12 cellular contexts compared by ENCODE assay signal in the genomic region with DNA sequence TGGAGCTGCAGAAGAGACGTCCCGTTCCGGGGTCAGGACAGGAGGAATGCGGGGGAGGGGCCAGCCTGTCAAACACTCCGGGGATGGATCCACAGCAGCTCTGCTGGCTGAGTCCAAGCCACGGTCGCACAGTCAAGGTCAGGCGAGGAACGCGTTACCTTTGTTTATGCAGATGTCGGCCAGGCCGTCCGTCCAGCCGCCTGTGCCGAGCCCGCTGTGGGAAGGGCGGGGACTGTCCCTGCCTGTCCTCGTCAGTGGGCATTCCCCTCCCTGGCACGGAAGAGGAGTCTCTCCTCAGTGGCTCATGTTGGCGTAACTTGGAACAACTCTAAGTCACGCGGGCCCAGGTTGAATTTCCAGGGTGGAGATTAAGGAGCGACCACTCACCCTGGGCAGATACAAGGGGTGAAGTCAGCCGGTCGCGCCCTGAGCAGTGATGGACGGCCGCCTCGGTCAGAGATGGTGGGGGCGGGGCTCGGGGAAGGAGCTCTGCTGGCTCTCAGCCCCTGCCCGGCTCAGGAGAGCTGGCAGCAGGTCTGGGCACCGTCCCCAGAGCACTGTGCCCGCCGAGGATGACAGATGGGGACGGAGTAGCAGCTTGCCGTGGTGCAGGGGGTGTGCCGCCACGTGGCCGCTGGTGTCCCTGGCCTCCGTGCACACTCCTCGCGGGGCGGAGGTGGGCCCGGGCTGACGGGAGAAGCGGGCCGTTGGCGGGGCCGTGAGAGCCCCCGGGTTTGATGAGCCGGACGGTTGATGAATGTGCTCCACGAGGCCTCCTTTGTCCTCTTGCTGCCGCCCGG. TPM values are rescaled to one million over a fixed set of nuclear protein-coding genes. Genes with fewer than 3 reads are reported as not detected.
A peak's percentile ranks its signal among the peaks of the same experiment; 100 is the strongest.
DNase-seq lines count a peak whose midpoint lies in the region; ATAC-seq and TF ChIP-seq lines count a peak whose summit lies in the region.
"Had no signal": no experiment of that assay in that cellular context is flagged by ENCODE, and none has a peak within 500 bp of the region (broad histone marks: within the 10 kb centered on the region; RNA-seq: fewer than 3 reads in every experiment).

No MANE protein-coding gene starts in this region.

- H3K79me2 ChIP-seq in osteoblast (ENCODE audit: insufficient read depth, low read length) (no peaks in the 10 kb centered on the region), Karpas-422 (ENCODE audit: low read length) (no peaks in the 10 kb centered on the region)

- H3K9me3 ChIP-seq in osteoblast (ENCODE audit: low read depth, low read length) (no peaks in the 10 kb centered on the region), Karpas-422 (ENCODE audit: low read length) (no peaks in the 10 kb centered on the region)
- H3K9me3 ChIP-seq: upper lobe of left lung had no signal

- no peak for TF ChIP-seq POLR2A in lower leg skin (IDR thresholded peaks at IDR 0.05)

- no peak overlapping the region for H2AFZ ChIP-seq in osteoblast (ENCODE audit: low read length)
- H2AFZ ChIP-seq in Karpas-422 (ENCODE audit: low read length), result no peak overlapping the region
- H2AFZ ChIP-seq: PC-9 had no signal

- no peaks in the 10 kb centered on the region for H3K9me2 ChIP-seq in Karpas-422 (replicated peaks; ENCODE audit: insufficient read depth, low read length)

- H4K20me1 ChIP-seq in osteoblast (ENCODE audit: insufficient read depth, low read length), result no peaks in the 10 kb centered on the region
- no peaks in the 10 kb centered on the region for H4K20me1 ChIP-seq in Karpas-422 (ENCODE audit: insufficient read depth, low read depth, low read length)

- intact Hi-C loops in lower leg skin (cut with DNase I; ENCODE audit: low total_unique reads), result no loop called here

- peaks cover 23% of the 10 kb centered on the region for H3K27me3 ChIP-seq in osteoblast (ENCODE audit: insufficient read depth, low read length)
- no peaks in the 10 kb centered on the region for H3K27me3 ChIP-seq in Karpas-422 (ENCODE audit: low read length)
- H3K27me3 ChIP-seq in foreskin keratinocyte, result peaks cover 55% of the 10 kb centered on the region

- H3K36me3 ChIP-seq in osteoblast (ENCODE audit: insufficient read depth, low read length) (no peaks in the 10 kb centered on the region), Karpas-422 (ENCODE audit: insufficient read depth, low read length) (no peaks in the 10 kb centered on the region)
- H3K36me3 ChIP-seq: upper lobe of left lung had no signal

- no peak for ATAC-seq in foreskin keratinocyte
- ATAC-seq: activated CD8-positive, alpha-beta T cell treated with anti-CD3 and anti-CD28 coated beads, Interleukin-2, amount 10 ng/mL, durations not matched to agents 7 days and 5 days had no signal

- CTCF ChIA-PET in RWPE1 (lab: Yijun Ruan, JAX), result no interaction called here

- H3K9ac ChIP-seq in Karpas-422 (ENCODE audit: low read length), result no peak overlapping the region

- WGBS in lower leg skin, 2 donors, result 56% methylated on average over 53 to 55 of the region's 56 CpGs

- DNase-seq in COLO668 (lab: John Stamatoyannopoulos, UW; ENCODE audit: unreplicated experiment), result peak; percentile 45
- DNase-seq in RWPE1 (ENCODE audit: low spot score), result no peak
- DNase-seq in glomerular visceral epithelial cell (ENCODE audit: extremely low spot score), result peak; percentile 40
- peak; percentile 90 for DNase-seq in osteoblast (ENCODE audit: insufficient read length, low spot score, missing footprints)
- no peak for DNase-seq in lower leg skin (ENCODE audit: low spot score in 2 of 2)
- no peak for DNase-seq in mesenteric fat pad (ENCODE audit: low spot score)
- no peak for DNase-seq in Karpas-422
- no peak for DNase-seq in foreskin keratinocyte
- DNase-seq: activated CD8-positive, alpha-beta T cell treated with anti-CD3 and anti-CD28 coated beads, Interleukin-2, amount 10 ng/mL, durations not matched to agents 7 days and 5 days had no signal

- H3K4me1 ChIP-seq in osteoblast (ENCODE audit: insufficient read depth, low read length), result peaks cover 3% of the 10 kb centered on the region
- H3K4me1 ChIP-seq in Karpas-422 (ENCODE audit: low read length), result no peaks in the 10 kb centered on the region
- H3K4me1 ChIP-seq in foreskin keratinocyte, result no peaks in the 10 kb centered on the region

- no peak overlapping the region for H3K4me3 ChIP-seq in osteoblast (ENCODE audit: insufficient read depth, low read length)
- H3K4me3 ChIP-seq in lower leg skin (ENCODE audit: low read depth, poor library complexity, severe bottlenecking), result no peak overlapping the region
- no peak overlapping the region for H3K4me3 ChIP-seq in Karpas-422 (ENCODE audit: low read length)
- H3K4me3 ChIP-seq: PC-9, upper lobe of left lung had no signal

- TF ChIP-seq CTCF in RWPE1 (conservative IDR thresholded peaks at IDR 0.05; ENCODE audit: low read depth) (no peak), osteoblast (IDR thresholded peaks at IDR 0.05; ENCODE audit: extremely low read depth, low read depth, low read length) (no peak), lower leg skin (IDR thresholded peaks at IDR 0.05) (no peak), foreskin keratinocyte (conservative IDR thresholded peaks at IDR 0.05) (no peak)

- POLR2A ChIA-PET in RWPE1 (lab: Yijun Ruan, JAX; ENCODE audit: low non-redundant PET), result no interaction called here

- H3K4me2 ChIP-seq in osteoblast (ENCODE audit: insufficient read depth, low read length), result no peak overlapping the region
- no peak overlapping the region for H3K4me2 ChIP-seq in Karpas-422 (ENCODE audit: low read depth, low read length, poor library complexity, severe bottlenecking)
- H3K4me2 ChIP-seq: PC-9 had no signal

- H3K27ac ChIP-seq in RWPE1 (peak overlapping the region; percentile 24; the same call in 1 of the 2 replicates), osteoblast (ENCODE audit: low read depth, low read length) (no peak overlapping the region), Karpas-422 (ENCODE audit: low read length) (no peak overlapping the region), foreskin keratinocyte (no peak overlapping the region)
- H3K27ac ChIP-seq: PC-9 had no signal

RNA-seq across cellular contexts. Expression of a gene that starts 7.3 kb away (rescaled TPM):
- total RNA-seq in osteoblast, result under 0.01 TPM in 2 replicates
- 100 to 1,000 TPM in 2 of 4 donors, 10 to 100 TPM in 2; 29.3 to 151 (median 72.1) TPM for total RNA-seq in lower leg skin
- 2.6 TPM for total RNA-seq in mesenteric fat pad
- total RNA-seq in Karpas-422 (2014; rRNA removed; shearing (Covaris generic); ENCODE audit: low replicate concordance), result not detected in 2 replicates
- total RNA-seq in foreskin keratinocyte, result not detected in 2 replicates
- not detected in 2 replicates for polyA plus RNA-seq in foreskin keratinocyte
- total RNA-seq: PC-9 had no signal
- polyA plus RNA-seq: CD14-positive monocyte had no signal

Comparison
In these comparisons a context has a peak if more than half of its experiments do, and no peak if none do; other contexts are left out.
1. DNase-seq: peak in COLO668 (single experiment), glomerular visceral epithelial cell (single experiment) and osteoblast (single experiment); none in RWPE1 (single experiment), lower leg skin (0 of 2), mesenteric fat pad (single experiment), Karpas-422 (single experiment) and foreskin keratinocyte (0 of 2).